Comparison of ENCODE assay signal across 20 cellular contexts in genomic region chr13:75947448-75947847, GRCh38.
"Had no signal": no experiment of that assay in that cellular context is flagged by ENCODE, and none has a peak within 500 bp of the region (broad histone marks: within the 10 kb centered on the region; RNA-seq: fewer than 3 reads in every experiment).

No MANE protein-coding gene starts in this region.

- H3K4me1 Mint-ChIP-seq: memory B cell; stimulated activated effector memory CD8-positive, alpha-beta T cell treated with anti-CD3 and anti-CD28 coated beads, Interleukin-12 subunit alpha, Interleukin-12 subunit beta, amount 100 ng/mL, for 72 hours had no signal

- DNase-seq: glutamatergic neuron; islet precursor cell; left lung; lower lobe of right lung; pancreas; right cardiac atrium; stimulated activated CD4-positive, alpha-beta T cell treated with anti-CD3 and anti-CD28 coated beads, Interleukin-2, amount 100 ng/mL, for 48 hours; stimulated activated CD8-positive, alpha-beta memory T cell treated with anti-CD3 and anti-CD28 coated beads, Interleukin-4, amount 100 ng/mL, for 48 hours; stimulated activated naive CD8-positive, alpha-beta T cell treated with anti-CD3 and anti-CD28 coated beads, Interleukin-15, Interleukin-2, amounts not matched to agents 100 U/mL and 50 U/mL, for 24 hours; tibial artery; upper lobe of right lung had no signal

- H3K27me3 ChIP-seq: gastrocnemius medialis, left lung, pancreas, tibial artery, upper lobe of right lung, vagina had no signal

- ATAC-seq: left lung; lower lobe of right lung; natural killer cell treated with Interleukin-12 subunit alpha and Interleukin-12 subunit beta and Interleukin-15 and Interleukin-18, amount 100 ng/mL, for 72 hours; right cardiac atrium; stimulated activated effector memory CD8-positive, alpha-beta T cell treated with anti-CD3 and anti-CD28 coated beads, Interleukin-12 subunit alpha, Interleukin-12 subunit beta, amount 100 ng/mL, for 72 hours; stimulated activated naive CD8-positive, alpha-beta T cell treated with anti-CD3 and anti-CD28 coated beads, Interleukin-15, Interleukin-2, amounts not matched to agents 100 U/mL and 50 U/mL, for 24 hours had no signal

- H3K27ac Mint-ChIP-seq: dendritic cell treated with granulocyte-macrophage colony-stimulating factor and Interleukin-4, amounts not matched to agents 40 ng/mL and 50 ng/mL, for 4 days; memory B cell; mesothelial cell of epicardium; natural killer cell treated with Interleukin-12 subunit alpha and Interleukin-12 subunit beta and Interleukin-15 and Interleukin-18, amount 100 ng/mL, for 72 hours; progenitor cell of endocrine pancreas; stimulated activated effector memory CD8-positive, alpha-beta T cell treated with anti-CD3 and anti-CD28 coated beads, Interleukin-12 subunit alpha, Interleukin-12 subunit beta, amount 100 ng/mL, for 72 hours had no signal

- H3K4me2 ChIP-seq: smooth muscle cell had no signal

- H3K4me3 Mint-ChIP-seq: dendritic cell treated with granulocyte-macrophage colony-stimulating factor and Interleukin-4, amounts not matched to agents 40 ng/mL and 50 ng/mL, for 4 days; memory B cell; mesothelial cell of epicardium; natural killer cell treated with Interleukin-12 subunit alpha and Interleukin-12 subunit beta and Interleukin-15 and Interleukin-18, amount 100 ng/mL, for 72 hours; stimulated activated effector memory CD8-positive, alpha-beta T cell treated with anti-CD3 and anti-CD28 coated beads, Interleukin-12 subunit alpha, Interleukin-12 subunit beta, amount 100 ng/mL, for 72 hours had no signal

- H3K27ac ChIP-seq: left lung, lower lobe of right lung, pancreas, tibial artery, upper lobe of right lung, vagina had no signal

- H3K36me3 Mint-ChIP-seq: memory B cell; mesothelial cell of epicardium; natural killer cell treated with Interleukin-12 subunit alpha and Interleukin-12 subunit beta and Interleukin-15 and Interleukin-18, amount 100 ng/mL, for 72 hours; stimulated activated effector memory CD8-positive, alpha-beta T cell treated with anti-CD3 and anti-CD28 coated beads, Interleukin-12 subunit alpha, Interleukin-12 subunit beta, amount 100 ng/mL, for 72 hours had no signal

- H3K36me3 ChIP-seq: gastrocnemius medialis, left lung, lower lobe of right lung, pancreas, tibial artery, upper lobe of right lung, vagina had no signal

- H3K4me3 ChIP-seq: gastrocnemius medialis, left lung, lower lobe of right lung, pancreas, smooth muscle cell, tibial artery, upper lobe of right lung, vagina had no signal

- H3K27me3 Mint-ChIP-seq: dendritic cell treated with granulocyte-macrophage colony-stimulating factor and Interleukin-4, amounts not matched to agents 40 ng/mL and 50 ng/mL, for 4 days; memory B cell; natural killer cell treated with Interleukin-12 subunit alpha and Interleukin-12 subunit beta and Interleukin-15 and Interleukin-18, amount 100 ng/mL, for 72 hours had no signal

- H3K4me1 ChIP-seq: left lung, lower lobe of right lung, pancreas, tibial artery, upper lobe of right lung, vagina had no signal

- H3K9me3 ChIP-seq: gastrocnemius medialis, left lung, lower lobe of right lung, pancreas, tibial artery, upper lobe of right lung, vagina had no signal

- H3K9me3 Mint-ChIP-seq: dendritic cell treated with granulocyte-macrophage colony-stimulating factor and Interleukin-4, amounts not matched to agents 40 ng/mL and 50 ng/mL, for 4 days had no signal
